2 cellular contexts compared by ENCODE assay signal in the genomic region with DNA sequence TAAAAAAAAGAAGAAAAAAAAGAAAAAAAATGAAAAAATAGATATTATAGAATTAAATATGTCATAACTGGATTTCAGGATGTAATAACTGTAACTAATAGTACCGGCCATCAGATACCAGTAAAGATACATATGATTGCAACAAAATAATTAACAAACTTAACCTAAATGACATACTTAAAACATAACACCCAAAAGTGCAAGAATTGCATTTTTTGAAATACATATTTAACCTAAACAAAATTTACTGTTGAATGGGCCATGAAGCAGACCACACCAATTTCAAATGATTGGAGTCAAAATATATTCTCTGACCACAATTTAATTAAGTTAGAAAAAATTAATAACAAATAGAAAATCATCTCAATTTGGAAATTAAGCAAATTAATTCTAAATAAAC.
A peak's percentile ranks its signal among the peaks of the same experiment; 100 is the strongest.
TF ChIP-seq lines count a peak whose summit lies in the region.

No MANE protein-coding gene starts in this region.

TF ChIP-seq in HepG2, 621 proteins besides CTCF, POLR2A, EP300 and RAD21:
- TF ChIP-seq MAFK (conservative IDR thresholded peaks at IDR 0.05 in 1 of 2, IDR thresholded peaks at IDR 0.05 in 1 of 2; ENCODE audit: low read length in 2 of 2) (peak in 1 of 2 experiments; percentile 30; a peak in 1 of 4 replicates), MAFF (IDR thresholded peaks at IDR 0.05; ENCODE audit: low read depth, low read length) (0 out of 2 replicates have a peak, but pooled peaks have one; percentile 4), ZNF121 (CRISPR knock-in tag; IDR thresholded peaks at IDR 0.05) (no peak), KMT2A (CRISPR knock-in tag; IDR thresholded peaks at IDR 0.05) (no peak), FOXA1 (IDR thresholded peaks at IDR 0.05) (no peak), FOXA1 (CRISPR knock-in tag; IDR thresholded peaks at IDR 0.05) (no peak), ZSCAN12 (CRISPR knock-in tag; IDR thresholded peaks at IDR 0.05) (no peak), ARID2 (CRISPR knock-in tag; IDR thresholded peaks at IDR 0.05; ENCODE audit: borderline replicate concordance) (no peak), TMF1 (CRISPR knock-in tag; IDR thresholded peaks at IDR 0.05; ENCODE audit: low read depth) (no peak), PHF20 (CRISPR knock-in tag; IDR thresholded peaks at IDR 0.05) (no peak), ZC3H4 (CRISPR knock-in tag; IDR thresholded peaks at IDR 0.05; ENCODE audit: borderline replicate concordance) (no peak), ZNF724P (CRISPR knock-in tag; IDR thresholded peaks at IDR 0.05; ENCODE audit: borderline replicate concordance) (no peak), FOXO1 (CRISPR knock-in tag; IDR thresholded peaks at IDR 0.05) (no peak), DR1 (CRISPR knock-in tag; IDR thresholded peaks at IDR 0.05) (no peak), SNAPC2 (CRISPR knock-in tag; IDR thresholded peaks at IDR 0.05) (no peak)
- TF ChIP-seq, protein P1, sequence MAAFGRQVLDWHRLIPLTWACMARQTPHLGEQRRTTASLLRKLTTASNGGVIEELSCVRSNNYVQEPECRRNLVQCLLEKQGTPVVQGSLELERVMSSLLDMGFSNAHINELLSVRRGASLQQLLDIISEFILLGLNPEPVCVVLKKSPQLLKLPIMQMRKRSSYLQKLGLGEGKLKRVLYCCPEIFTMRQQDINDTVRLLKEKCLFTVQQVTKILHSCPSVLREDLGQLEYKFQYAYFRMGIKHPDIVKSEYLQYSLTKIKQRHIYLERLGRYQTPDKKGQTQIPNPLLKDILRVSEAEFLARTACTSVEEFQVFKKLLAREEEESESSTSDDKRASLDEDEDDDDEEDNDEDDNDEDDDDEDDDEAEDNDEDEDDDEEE (CRISPR knock-in tag; IDR thresholded peaks at IDR 0.05): no peak
- TF ChIP-seq, protein P2, sequence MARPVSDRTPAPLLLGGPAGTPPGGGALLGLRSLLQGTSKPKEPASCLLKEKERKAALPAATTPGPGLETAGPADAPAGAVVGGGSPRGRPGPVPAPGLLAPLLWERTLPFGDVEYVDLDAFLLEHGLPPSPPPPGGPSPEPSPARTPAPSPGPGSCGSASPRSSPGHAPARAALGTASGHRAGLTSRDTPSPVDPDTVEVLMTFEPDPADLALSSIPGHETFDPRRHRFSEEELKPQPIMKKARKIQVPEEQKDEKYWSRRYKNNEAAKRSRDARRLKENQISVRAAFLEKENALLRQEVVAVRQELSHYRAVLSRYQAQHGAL (CRISPR knock-in tag; IDR thresholded peaks at IDR 0.05; ENCODE audit: not compliant biosample characterization): no peak

TF ChIP-seq in K562, 482 proteins besides CTCF, POLR2A, EP300 and RAD21:
- TF ChIP-seq BHLHE40 (IDR thresholded peaks at IDR 0.05; ENCODE audit: low read length) (no peak), SREBF1 (IDR thresholded peaks at IDR 0.05; ENCODE audit: borderline replicate concordance, low read depth, low read length) (no peak), SRSF3 (IDR thresholded peaks at IDR 0.05; ENCODE audit: insufficient read depth, low read length) (no peak), ZNF316 (IDR thresholded peaks at IDR 0.05) (peak; percentile 72), PML (IDR thresholded peaks at IDR 0.05; ENCODE audit: low read length) (no peak), ZEB2 (IDR thresholded peaks at IDR 0.05) (no peak), SUPT5H (IDR thresholded peaks at IDR 0.05) (no peak), PHF8 (IDR thresholded peaks at IDR 0.05; ENCODE audit: borderline replicate concordance, low read length) (no peak), ZNF324 (CRISPR knock-in tag; IDR thresholded peaks at IDR 0.05) (no peak), LCOR (CRISPR knock-in tag; IDR thresholded peaks at IDR 0.05) (no peak), STAG1 (CRISPR knock-in tag; IDR thresholded peaks at IDR 0.05; ENCODE audit: borderline replicate concordance) (no peak), C11orf30 (IDR thresholded peaks at IDR 0.05; ENCODE audit: low read depth) (0 out of 2 replicates have a peak, but pooled peaks have one; percentile 37), MAFF (IDR thresholded peaks at IDR 0.05; ENCODE audit: low read length) (0 out of 2 replicates have a peak, but pooled peaks have one; percentile 8), HMGXB4 (CRISPR knock-in tag; IDR thresholded peaks at IDR 0.05) (no peak), ZNF232 (CRISPR knock-in tag; IDR thresholded peaks at IDR 0.05) (no peak), PCBP2 (IDR thresholded peaks at IDR 0.05; ENCODE audit: low read depth, low read length, poor library complexity, severe bottlenecking) (no peak), YY1 (IDR thresholded peaks at IDR 0.05; ENCODE audit: borderline replicate concordance in 1 of 3, control insufficient read depth in 1 of 3, extremely low read depth in 1 of 3, insufficient read depth in 3 of 3, insufficient read length in 1 of 3, insufficient replicate concordance in 2 of 3, low read depth in 1 of 3, low read length in 2 of 3) (no peak)
- TF ChIP-seq, protein P3, sequence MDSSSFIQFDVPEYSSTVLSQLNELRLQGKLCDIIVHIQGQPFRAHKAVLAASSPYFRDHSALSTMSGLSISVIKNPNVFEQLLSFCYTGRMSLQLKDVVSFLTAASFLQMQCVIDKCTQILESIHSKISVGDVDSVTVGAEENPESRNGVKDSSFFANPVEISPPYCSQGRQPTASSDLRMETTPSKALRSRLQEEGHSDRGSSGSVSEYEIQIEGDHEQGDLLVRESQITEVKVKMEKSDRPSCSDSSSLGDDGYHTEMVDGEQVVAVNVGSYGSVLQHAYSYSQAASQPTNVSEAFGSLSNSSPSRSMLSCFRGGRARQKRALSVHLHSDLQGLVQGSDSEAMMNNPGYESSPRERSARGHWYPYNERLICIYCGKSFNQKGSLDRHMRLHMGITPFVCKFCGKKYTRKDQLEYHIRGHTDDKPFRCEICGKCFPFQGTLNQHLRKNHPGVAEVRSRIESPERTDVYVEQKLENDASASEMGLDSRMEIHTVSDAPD (CRISPR knock-in tag; IDR thresholded peaks at IDR 0.05): no peak
- TF ChIP-seq, protein P4, sequence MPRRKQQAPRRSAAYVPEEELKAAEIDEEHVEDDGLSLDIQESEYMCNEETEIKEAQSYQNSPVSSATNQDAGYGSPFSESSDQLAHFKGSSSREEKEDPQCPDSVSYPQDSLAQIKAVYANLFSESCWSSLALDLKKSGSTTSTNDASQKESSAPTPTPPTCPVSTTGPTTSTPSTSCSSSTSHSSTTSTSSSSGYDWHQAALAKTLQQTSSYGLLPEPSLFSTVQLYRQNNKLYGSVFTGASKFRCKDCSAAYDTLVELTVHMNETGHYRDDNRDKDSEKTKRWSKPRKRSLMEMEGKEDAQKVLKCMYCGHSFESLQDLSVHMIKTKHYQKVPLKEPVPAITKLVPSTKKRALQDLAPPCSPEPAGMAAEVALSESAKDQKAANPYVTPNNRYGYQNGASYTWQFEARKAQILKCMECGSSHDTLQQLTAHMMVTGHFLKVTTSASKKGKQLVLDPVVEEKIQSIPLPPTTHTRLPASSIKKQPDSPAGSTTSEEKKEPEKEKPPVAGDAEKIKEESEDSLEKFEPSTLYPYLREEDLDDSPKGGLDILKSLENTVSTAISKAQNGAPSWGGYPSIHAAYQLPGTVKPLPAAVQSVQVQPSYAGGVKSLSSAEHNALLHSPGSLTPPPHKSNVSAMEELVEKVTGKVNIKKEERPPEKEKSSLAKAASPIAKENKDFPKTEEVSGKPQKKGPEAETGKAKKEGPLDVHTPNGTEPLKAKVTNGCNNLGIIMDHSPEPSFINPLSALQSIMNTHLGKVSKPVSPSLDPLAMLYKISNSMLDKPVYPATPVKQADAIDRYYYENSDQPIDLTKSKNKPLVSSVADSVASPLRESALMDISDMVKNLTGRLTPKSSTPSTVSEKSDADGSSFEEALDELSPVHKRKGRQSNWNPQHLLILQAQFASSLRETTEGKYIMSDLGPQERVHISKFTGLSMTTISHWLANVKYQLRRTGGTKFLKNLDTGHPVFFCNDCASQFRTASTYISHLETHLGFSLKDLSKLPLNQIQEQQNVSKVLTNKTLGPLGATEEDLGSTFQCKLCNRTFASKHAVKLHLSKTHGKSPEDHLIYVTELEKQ (CRISPR knock-in tag; IDR thresholded peaks at IDR 0.05): no peak
